ENCODE assay signal across 16 cellular contexts in the genomic region with DNA sequence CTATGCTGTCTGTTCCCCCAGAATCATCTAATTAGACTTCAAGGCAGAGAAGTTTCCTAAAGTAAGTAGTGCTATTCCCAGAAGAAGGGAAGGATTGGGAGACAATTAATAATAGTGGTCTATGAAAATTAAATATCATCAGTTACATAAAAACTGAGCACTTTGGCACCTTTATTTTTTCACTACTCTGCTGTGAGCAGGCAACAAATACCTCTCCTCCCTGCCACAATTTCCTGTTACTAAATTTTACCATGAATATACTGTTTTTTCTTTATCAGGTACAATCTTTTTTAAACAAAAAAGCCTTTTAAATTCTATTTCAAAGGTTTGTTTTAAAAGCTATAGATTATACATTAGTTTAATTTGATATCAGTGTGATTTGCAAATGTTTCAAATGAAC. TPM values are rescaled to one million over a fixed set of nuclear protein-coding genes. Genes with fewer than 3 reads are reported as not detected.
DNase-seq lines count a peak whose midpoint lies in the region; ATAC-seq and TF ChIP-seq lines count a peak whose summit lies in the region.
"Had no signal": no experiment of that assay in that cellular context is flagged by ENCODE, and none has a peak within 500 bp of the region (broad histone marks: within the 10 kb centered on the region; RNA-seq: fewer than 3 reads in every experiment).

No MANE protein-coding gene starts in this region.

- intact Hi-C loops in activated CD4-positive, alpha-beta memory T cell treated with anti-CD3 and anti-CD28 coated beads for 36 hours (cut with micrococcal nuclease): no loop called here
- intact Hi-C loops in activated CD8-positive, alpha-beta T cell treated with anti-CD3 and anti-CD28 coated beads for 36 hours (cut with micrococcal nuclease): no loop called here
- intact Hi-C loops in naive thymus-derived CD4-positive, alpha-beta T cell (cut with micrococcal nuclease): loop anchor here in 1 of 2 donors (1.0 to 2.0 kb wide), 4 partner anchors 15 to 107 kb away; a partner anchor contains a TSS

- no peak for DNase-seq in activated CD4-positive, alpha-beta memory T cell treated with anti-CD3 and anti-CD28 coated beads, Interleukin-2, amount 10 ng/mL, durations not matched to agents 7 days and 5 days
- DNase-seq in activated CD4-positive, alpha-beta memory T cell treated with anti-CD3 and anti-CD28 coated beads for 36 hours: no peak
- DNase-seq in CD8-positive, alpha-beta memory T cell: peak in 1 of 5 donors; percentile 12
- no peak for DNase-seq in activated CD8-positive, alpha-beta T cell treated with anti-CD3 and anti-CD28 coated beads for 36 hours
- DNase-seq in naive thymus-derived CD4-positive, alpha-beta T cell: peak in 5 of 9 donors; percentile 12 to 36 (median 30)
- DNase-seq in stimulated activated effector memory CD8-positive, alpha-beta T cell treated with anti-CD3 and anti-CD28 coated beads, Interleukin-12 subunit alpha, Interleukin-12 subunit beta, amount 100 ng/mL, for 72 hours (ENCODE audit: low spot score in 2 of 2): no peak
- DNase-seq in ecto neural progenitor cell (ENCODE audit: low spot score): no peak
- DNase-seq in H4 (ENCODE audit: low spot score): no peak
- DNase-seq: GF-D8, NCI-H1105 treated with DMSO at 0.1 percent for 48 hours, NCI-H187, NCI-H446, PC-3 had no signal

- TF ChIP-seq CTCF in activated CD8-positive, alpha-beta T cell treated with anti-CD3 and anti-CD28 coated beads for 36 hours (IDR thresholded peaks at IDR 0.05): no peak

- POLR2A ChIA-PET in activated CD4-positive, alpha-beta memory T cell treated with anti-CD3 and anti-CD28 coated beads, Interleukin-2, amount 10 ng/mL, durations not matched to agents 7 days and 5 days (lab: Charles Lee): no interaction called here
- POLR2A ChIA-PET in activated CD4-positive, alpha-beta memory T cell treated with anti-CD3 and anti-CD28 coated beads for 36 hours (lab: Charles Lee): no interaction called here
- POLR2A ChIA-PET in CD8-positive, alpha-beta memory T cell (lab: Charles Lee): no interaction called here
- POLR2A ChIA-PET in activated CD8-positive, alpha-beta T cell treated with anti-CD3 and anti-CD28 coated beads for 36 hours (lab: Charles Lee): no interaction called here
- POLR2A ChIA-PET in naive thymus-derived CD4-positive, alpha-beta T cell (lab: Charles Lee): interaction anchor here (0.6 to 3.9 kb wide), 3 partner anchors 12 to 39 kb away, joined by 5 to 13 read pairs (median 5); a partner anchor contains a TSS

- no peaks in the 10 kb centered on the region for H3K27me3 ChIP-seq in CD8-positive, alpha-beta memory T cell (ENCODE audit: insufficient read depth, low read length, poor library complexity, severe bottlenecking)
- H3K27me3 ChIP-seq in naive thymus-derived CD4-positive, alpha-beta T cell (ENCODE audit: control insufficient read depth in 2 of 2, insufficient read depth in 2 of 2, low read length in 2 of 2): no peaks in the 10 kb centered on the region

- no peak overlapping the region for H3K4me3 Mint-ChIP-seq in activated CD4-positive, alpha-beta memory T cell treated with anti-CD3 and anti-CD28 coated beads, Interleukin-2, amount 10 ng/mL, durations not matched to agents 7 days and 5 days
- no peak overlapping the region for H3K4me3 Mint-ChIP-seq in activated CD4-positive, alpha-beta memory T cell treated with anti-CD3 and anti-CD28 coated beads for 36 hours
- peak overlapping the region in 6 of 7 donors; percentile 0 to 73 (median 40) for H3K4me3 Mint-ChIP-seq in CD8-positive, alpha-beta memory T cell
- H3K4me3 Mint-ChIP-seq in activated CD8-positive, alpha-beta T cell treated with anti-CD3 and anti-CD28 coated beads for 36 hours: no peak overlapping the region
- H3K4me3 Mint-ChIP-seq in naive thymus-derived CD4-positive, alpha-beta T cell: peak overlapping the region; percentile 3 to 79 (median 68)
- H3K4me3 Mint-ChIP-seq in stimulated activated effector memory CD8-positive, alpha-beta T cell treated with anti-CD3 and anti-CD28 coated beads, Interleukin-12 subunit alpha, Interleukin-12 subunit beta, amount 100 ng/mL, for 72 hours: no peak overlapping the region

- H3K36me3 Mint-ChIP-seq in activated CD4-positive, alpha-beta memory T cell treated with anti-CD3 and anti-CD28 coated beads, Interleukin-2, amount 10 ng/mL, durations not matched to agents 7 days and 5 days (ENCODE audit: low read depth): no peaks in the 10 kb centered on the region
- H3K36me3 Mint-ChIP-seq in activated CD4-positive, alpha-beta memory T cell treated with anti-CD3 and anti-CD28 coated beads for 36 hours: no peaks in the 10 kb centered on the region
- no peaks in the 10 kb centered on the region for H3K36me3 Mint-ChIP-seq in CD8-positive, alpha-beta memory T cell
- H3K36me3 Mint-ChIP-seq in activated CD8-positive, alpha-beta T cell treated with anti-CD3 and anti-CD28 coated beads for 36 hours (ENCODE audit: low read depth): no peaks in the 10 kb centered on the region
- peaks cover 0 to 2% (median 0%) of the 10 kb centered on the region in 5 donors for H3K36me3 Mint-ChIP-seq in naive thymus-derived CD4-positive, alpha-beta T cell
- H3K36me3 Mint-ChIP-seq in stimulated activated effector memory CD8-positive, alpha-beta T cell treated with anti-CD3 and anti-CD28 coated beads, Interleukin-12 subunit alpha, Interleukin-12 subunit beta, amount 100 ng/mL, for 72 hours: no peaks in the 10 kb centered on the region

- H3K27me3 Mint-ChIP-seq in activated CD4-positive, alpha-beta memory T cell treated with anti-CD3 and anti-CD28 coated beads, Interleukin-2, amount 10 ng/mL, durations not matched to agents 7 days and 5 days: no peaks in the 10 kb centered on the region
- H3K27me3 Mint-ChIP-seq in activated CD4-positive, alpha-beta memory T cell treated with anti-CD3 and anti-CD28 coated beads for 36 hours: no peaks in the 10 kb centered on the region
- no peaks in the 10 kb centered on the region for H3K27me3 Mint-ChIP-seq in CD8-positive, alpha-beta memory T cell
- H3K27me3 Mint-ChIP-seq in activated CD8-positive, alpha-beta T cell treated with anti-CD3 and anti-CD28 coated beads for 36 hours: no peaks in the 10 kb centered on the region
- H3K27me3 Mint-ChIP-seq in naive thymus-derived CD4-positive, alpha-beta T cell: no peaks in the 10 kb centered on the region

- CTCF ChIA-PET in activated CD4-positive, alpha-beta memory T cell treated with anti-CD3 and anti-CD28 coated beads, Interleukin-2, amount 10 ng/mL, durations not matched to agents 7 days and 5 days (lab: Charles Lee): no interaction called here
- CTCF ChIA-PET in activated CD4-positive, alpha-beta memory T cell treated with anti-CD3 and anti-CD28 coated beads for 36 hours (lab: Charles Lee): no interaction called here
- CTCF ChIA-PET in CD8-positive, alpha-beta memory T cell (lab: Charles Lee): interaction anchor here (0.7 kb wide), 1 partner anchor 107 kb away, joined by 4 read pairs; no protein-coding TSS in a partner anchor
- CTCF ChIA-PET in activated CD8-positive, alpha-beta T cell treated with anti-CD3 and anti-CD28 coated beads for 36 hours (lab: Charles Lee): no interaction called here
- CTCF ChIA-PET in naive thymus-derived CD4-positive, alpha-beta T cell (lab: Charles Lee): no interaction called here

- H3K27ac Mint-ChIP-seq in activated CD4-positive, alpha-beta memory T cell treated with anti-CD3 and anti-CD28 coated beads, Interleukin-2, amount 10 ng/mL, durations not matched to agents 7 days and 5 days: peak overlapping the region; percentile 7
- no peak overlapping the region for H3K27ac Mint-ChIP-seq in activated CD4-positive, alpha-beta memory T cell treated with anti-CD3 and anti-CD28 coated beads for 36 hours
- H3K27ac Mint-ChIP-seq in CD8-positive, alpha-beta memory T cell: peak overlapping the region; percentile 8 to 88 (median 66)
- H3K27ac Mint-ChIP-seq in activated CD8-positive, alpha-beta T cell treated with anti-CD3 and anti-CD28 coated beads for 36 hours: peak overlapping the region; percentile 13
- peak overlapping the region in 8 of 9 donors; percentile 63 to 92 (median 85) for H3K27ac Mint-ChIP-seq in naive thymus-derived CD4-positive, alpha-beta T cell
- no peak overlapping the region for H3K27ac Mint-ChIP-seq in stimulated activated effector memory CD8-positive, alpha-beta T cell treated with anti-CD3 and anti-CD28 coated beads, Interleukin-12 subunit alpha, Interleukin-12 subunit beta, amount 100 ng/mL, for 72 hours

- no peak overlapping the region for H3K27ac ChIP-seq in CD8-positive, alpha-beta memory T cell (ENCODE audit: low read depth, low read length)
- peak overlapping the region; percentile 42 for H3K27ac ChIP-seq in naive thymus-derived CD4-positive, alpha-beta T cell (ENCODE audit: low read depth, low read length)
- H3K27ac ChIP-seq: C4-2B, KMS-11 had no signal

- H3K36me3 ChIP-seq in CD8-positive, alpha-beta memory T cell (ENCODE audit: insufficient read depth, low read length): no peaks in the 10 kb centered on the region
- no peaks in the 10 kb centered on the region for H3K36me3 ChIP-seq in naive thymus-derived CD4-positive, alpha-beta T cell (ENCODE audit: control insufficient read depth in 2 of 3, insufficient read depth in 3 of 3, low read length in 3 of 3)

- peaks cover 16% of the 10 kb centered on the region for H3K4me1 Mint-ChIP-seq in activated CD4-positive, alpha-beta memory T cell treated with anti-CD3 and anti-CD28 coated beads, Interleukin-2, amount 10 ng/mL, durations not matched to agents 7 days and 5 days
- H3K4me1 Mint-ChIP-seq in activated CD4-positive, alpha-beta memory T cell treated with anti-CD3 and anti-CD28 coated beads for 36 hours (ENCODE audit: low read depth): peaks cover 35% of the 10 kb centered on the region
- peaks cover 34 to 55% (median 50%) of the 10 kb centered on the region in 3 donors for H3K4me1 Mint-ChIP-seq in CD8-positive, alpha-beta memory T cell
- H3K4me1 Mint-ChIP-seq in activated CD8-positive, alpha-beta T cell treated with anti-CD3 and anti-CD28 coated beads for 36 hours (ENCODE audit: low read depth): peaks cover 36% of the 10 kb centered on the region
- peaks cover 12 to 72% (median 57%) of the 10 kb centered on the region in 7 donors for H3K4me1 Mint-ChIP-seq in naive thymus-derived CD4-positive, alpha-beta T cell
- H3K4me1 Mint-ChIP-seq in stimulated activated effector memory CD8-positive, alpha-beta T cell treated with anti-CD3 and anti-CD28 coated beads, Interleukin-12 subunit alpha, Interleukin-12 subunit beta, amount 100 ng/mL, for 72 hours: peaks cover 22% of the 10 kb centered on the region

- H3K9me3 ChIP-seq in CD8-positive, alpha-beta memory T cell (ENCODE audit: low read length): no peaks in the 10 kb centered on the region
- no peaks in the 10 kb centered on the region for H3K9me3 ChIP-seq in naive thymus-derived CD4-positive, alpha-beta T cell (ENCODE audit: control insufficient read depth in 2 of 3, low read length in 3 of 3)

- no peak for ATAC-seq in activated CD8-positive, alpha-beta T cell treated with anti-CD3 and anti-CD28 coated beads for 36 hours
- ATAC-seq in naive thymus-derived CD4-positive, alpha-beta T cell: peak; percentile 42
- no peak for ATAC-seq in stimulated activated effector memory CD8-positive, alpha-beta T cell treated with anti-CD3 and anti-CD28 coated beads, Interleukin-12 subunit alpha, Interleukin-12 subunit beta, amount 100 ng/mL, for 72 hours
- ATAC-seq: HepG2, PC-3 had no signal

- H3K4me3 ChIP-seq in CD8-positive, alpha-beta memory T cell (ENCODE audit: low read length): peak overlapping the region; percentile 18
- H3K4me3 ChIP-seq in naive thymus-derived CD4-positive, alpha-beta T cell (ENCODE audit: low read length): peak overlapping the region; percentile 6

- H3K9me3 Mint-ChIP-seq in activated CD4-positive, alpha-beta memory T cell treated with anti-CD3 and anti-CD28 coated beads, Interleukin-2, amount 10 ng/mL, durations not matched to agents 7 days and 5 days: no peaks in the 10 kb centered on the region
- H3K9me3 Mint-ChIP-seq in activated CD4-positive, alpha-beta memory T cell treated with anti-CD3 and anti-CD28 coated beads for 36 hours: no peaks in the 10 kb centered on the region
- no peaks in the 10 kb centered on the region for H3K9me3 Mint-ChIP-seq in CD8-positive, alpha-beta memory T cell
- H3K9me3 Mint-ChIP-seq in activated CD8-positive, alpha-beta T cell treated with anti-CD3 and anti-CD28 coated beads for 36 hours: no peaks in the 10 kb centered on the region
- peaks cover 0 to 13% (median 0%) of the 10 kb centered on the region in 11 donors for H3K9me3 Mint-ChIP-seq in naive thymus-derived CD4-positive, alpha-beta T cell
- H3K9me3 Mint-ChIP-seq in stimulated activated effector memory CD8-positive, alpha-beta T cell treated with anti-CD3 and anti-CD28 coated beads, Interleukin-12 subunit alpha, Interleukin-12 subunit beta, amount 100 ng/mL, for 72 hours: no peaks in the 10 kb centered on the region

- H3K4me1 ChIP-seq in CD8-positive, alpha-beta memory T cell (ENCODE audit: insufficient read depth, low read length): peaks cover 52% of the 10 kb centered on the region
- peaks cover 22 to 48% of the 10 kb centered on the region in 2 donors for H3K4me1 ChIP-seq in naive thymus-derived CD4-positive, alpha-beta T cell (ENCODE audit: control insufficient read depth in 2 of 2, insufficient read depth in 2 of 2, low read length in 2 of 2)

RNA-seq across cellular contexts. Expression of a gene that starts 29.4 kb away (rescaled TPM):
- total RNA-seq in activated CD4-positive, alpha-beta memory T cell treated with anti-CD3 and anti-CD28 coated beads, Interleukin-2, amount 10 ng/mL, durations not matched to agents 7 days and 5 days: 10 to 100 TPM; 38.5 to 40.5 TPM
- total RNA-seq in activated CD4-positive, alpha-beta memory T cell treated with anti-CD3 and anti-CD28 coated beads for 36 hours: 10 to 100 TPM; 15.9 to 17.8 TPM
- total RNA-seq in CD8-positive, alpha-beta memory T cell: 10 to 100 TPM; 24.9 to 25.6 TPM
- polyA plus RNA-seq in CD8-positive, alpha-beta memory T cell: 56.5 TPM
- total RNA-seq in activated CD8-positive, alpha-beta T cell treated with anti-CD3 and anti-CD28 coated beads for 36 hours: 10 to 100 TPM; 17.0 to 19.0 TPM
- total RNA-seq in naive thymus-derived CD4-positive, alpha-beta T cell: 10 to 100 TPM; 33.1 to 39.9 (median 35.7) TPM
- polyA plus RNA-seq in naive thymus-derived CD4-positive, alpha-beta T cell: 10 to 100 TPM; 31.5 to 66.0 TPM
- 7.3 and 11.1 TPM in 2 replicates for total RNA-seq in H4 (2014; rRNA removed; shearing (Covaris generic))

Comparison
In these comparisons a context has a peak if more than half of its experiments do, and no peak if none do; other contexts are left out.
1. H3K27ac Mint-ChIP-seq: peak in activated CD4-positive, alpha-beta memory T cell treated with anti-CD3 and anti-CD28 coated beads, Interleukin-2, amount 10 ng/mL, durations not matched to agents 7 days and 5 days (single experiment), CD8-positive, alpha-beta memory T cell (8 of 8), activated CD8-positive, alpha-beta T cell treated with anti-CD3 and anti-CD28 coated beads for 36 hours (single experiment) and naive thymus-derived CD4-positive, alpha-beta T cell (8 of 9); none in activated CD4-positive, alpha-beta memory T cell treated with anti-CD3 and anti-CD28 coated beads for 36 hours (single experiment) and stimulated activated effector memory CD8-positive, alpha-beta T cell treated with anti-CD3 and anti-CD28 coated beads, Interleukin-12 subunit alpha, Interleukin-12 subunit beta, amount 100 ng/mL, for 72 hours (single experiment).
2. DNase-seq: peak in naive thymus-derived CD4-positive, alpha-beta T cell (5 of 9); none in activated CD4-positive, alpha-beta memory T cell treated with anti-CD3 and anti-CD28 coated beads, Interleukin-2, amount 10 ng/mL, durations not matched to agents 7 days and 5 days (single experiment), activated CD4-positive, alpha-beta memory T cell treated with anti-CD3 and anti-CD28 coated beads for 36 hours (single experiment), activated CD8-positive, alpha-beta T cell treated with anti-CD3 and anti-CD28 coated beads for 36 hours (single experiment), stimulated activated effector memory CD8-positive, alpha-beta T cell treated with anti-CD3 and anti-CD28 coated beads, Interleukin-12 subunit alpha, Interleukin-12 subunit beta, amount 100 ng/mL, for 72 hours (0 of 2), ecto neural progenitor cell (single experiment) and H4 (single experiment).
3. H3K4me3 Mint-ChIP-seq: peak in CD8-positive, alpha-beta memory T cell (6 of 7) and naive thymus-derived CD4-positive, alpha-beta T cell (10 of 10); none in activated CD4-positive, alpha-beta memory T cell treated with anti-CD3 and anti-CD28 coated beads, Interleukin-2, amount 10 ng/mL, durations not matched to agents 7 days and 5 days (single experiment), activated CD4-positive, alpha-beta memory T cell treated with anti-CD3 and anti-CD28 coated beads for 36 hours (single experiment), activated CD8-positive, alpha-beta T cell treated with anti-CD3 and anti-CD28 coated beads for 36 hours (single experiment) and stimulated activated effector memory CD8-positive, alpha-beta T cell treated with anti-CD3 and anti-CD28 coated beads, Interleukin-12 subunit alpha, Interleukin-12 subunit beta, amount 100 ng/mL, for 72 hours (single experiment).